In the genomic region with DNA sequence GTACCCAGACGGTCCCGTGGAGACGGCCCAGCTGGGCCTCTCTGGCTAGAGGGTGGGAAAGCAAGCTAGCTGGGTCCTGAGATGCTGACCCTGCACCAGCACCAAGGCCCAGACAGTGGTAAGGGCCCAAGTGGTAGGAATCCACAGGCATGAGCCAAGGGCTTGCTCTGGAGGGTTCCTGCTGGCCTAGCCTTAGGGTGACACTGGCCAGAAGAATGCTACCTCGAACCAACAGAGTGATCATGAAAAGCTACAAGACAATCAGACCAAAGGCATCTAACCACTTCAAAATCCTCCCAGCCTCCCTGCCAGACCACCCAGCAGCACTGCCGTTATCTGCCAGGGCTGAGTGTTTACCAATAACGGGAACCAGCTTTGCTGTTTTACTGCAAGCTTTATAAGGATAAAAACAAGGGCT, we compare ENCODE assay signal across 10 cellular contexts. TPM values are rescaled to one million over a fixed set of nuclear protein-coding genes. Genes with fewer than 3 reads are reported as not detected.
DNase-seq lines count a peak whose midpoint lies in the region; FAIRE-seq and TF ChIP-seq lines count a peak whose summit lies in the region.
"Had no signal": no experiment of that assay in that cellular context is flagged by ENCODE, and none has a peak within 500 bp of the region (broad histone marks: within the 10 kb centered on the region; RNA-seq: fewer than 3 reads in every experiment).

No MANE protein-coding gene starts in this region.

- peak overlapping the region; percentile 73 for H3K27ac Mint-ChIP-seq in osteocyte (ENCODE audit: unreplicated experiment)

- peak overlapping the region in 1 of 2 donors; percentile 41 for H3K9ac ChIP-seq in duodenal mucosa (ENCODE audit: low read depth in 1 of 2, low read length in 2 of 2)

- H3K36me3 ChIP-seq in duodenal mucosa (ENCODE audit: control insufficient read depth in 1 of 2, insufficient read depth in 2 of 2, low read length in 2 of 2): peaks cover 13 to 50% of the 10 kb centered on the region in 2 donors

- FAIRE-seq in RCC 7860 (lab: Jason Lieb, UNC): no peak

- peaks cover 68% of the 10 kb centered on the region for H3K4me1 Mint-ChIP-seq in osteocyte (ENCODE audit: unreplicated experiment)

- no peaks in the 10 kb centered on the region for H3K9me3 ChIP-seq in duodenal mucosa (ENCODE audit: control insufficient read depth in 1 of 2, low read length in 2 of 2)

- peak overlapping the region; percentile 76 for H3K27ac ChIP-seq in duodenal mucosa (ENCODE audit: low read depth, low read length)

- peaks cover 71% of the 10 kb centered on the region in 2 donors for H3K4me1 ChIP-seq in duodenal mucosa (ENCODE audit: control insufficient read depth in 1 of 2, insufficient read depth in 2 of 2, low read length in 2 of 2)

- DNase-seq in AG20443 (ENCODE audit: low spot score) (peak; percentile 79), NCI-H69 (lab: John Stamatoyannopoulos, UW) (peak; percentile 38), osteocyte (ENCODE audit: extremely low spot score, unreplicated experiment) (no peak), head of caudate nucleus (no peak), RPMI8226 (no peak), RCC 7860 (ENCODE audit: low spot score) (no peak)
- DNase-seq in central memory CD4-positive, alpha-beta T cell: no peak
- DNase-seq: activated naive CD4-positive, alpha-beta T cell treated with anti-CD3 and anti-CD28 coated beads, Interleukin-2, amount 50 U/mL, for 16 hours; NCI-H1436 had no signal

- no peak overlapping the region for H3K4me3 Mint-ChIP-seq in osteocyte (ENCODE audit: unreplicated experiment)

- intact Hi-C loops in head of caudate nucleus (cut with DNase I): no loop called here

- no peak for TF ChIP-seq CTCF in osteocyte (IDR thresholded peaks at IDR 0.05)

- H3K9me3 Mint-ChIP-seq in osteocyte (ENCODE audit: unreplicated experiment): no peaks in the 10 kb centered on the region

- peaks cover 25% of the 10 kb centered on the region for H3K36me3 Mint-ChIP-seq in osteocyte (ENCODE audit: unreplicated experiment)

- H3K27me3 Mint-ChIP-seq in osteocyte (ENCODE audit: unreplicated experiment): no peaks in the 10 kb centered on the region

- H3K4me3 ChIP-seq in duodenal mucosa (ENCODE audit: low read depth in 1 of 2, low read length in 2 of 2): no peak overlapping the region

- H3K27me3 ChIP-seq in duodenal mucosa (ENCODE audit: control insufficient read depth in 1 of 2, insufficient read depth in 2 of 2, low read length in 2 of 2): no peaks in the 10 kb centered on the region

RNA-seq across cellular contexts. Expression of gene HIC1, which starts 13.2 kb away (rescaled TPM):
- total RNA-seq in osteocyte: 3.3 and 3.7 TPM in 2 replicates

RNA-seq across cellular contexts. Expression of gene OVCA2, which starts 26.3 kb away (rescaled TPM):
- 33.2 and 35.9 TPM in 2 replicates for total RNA-seq in osteocyte

RNA-seq across cellular contexts. Expression of gene DPH1, which starts 38.2 kb away (rescaled TPM):
- total RNA-seq in osteocyte: 57.3 and 59.0 TPM in 2 replicates

RNA-seq across cellular contexts. Expression of gene RTN4RL1, which starts 43.0 kb away (rescaled TPM):
- 3.7 and 3.8 TPM in 2 replicates for total RNA-seq in osteocyte

Comparison
In these comparisons a context has a peak if more than half of its experiments do, and no peak if none do; other contexts are left out.
1. DNase-seq: peak in AG20443 (single experiment) and NCI-H69 (single experiment); none in osteocyte (single experiment), central memory CD4-positive, alpha-beta T cell (single experiment), head of caudate nucleus (0 of 42), RPMI8226 (single experiment) and RCC 7860 (single experiment).